In the genomic region with DNA sequence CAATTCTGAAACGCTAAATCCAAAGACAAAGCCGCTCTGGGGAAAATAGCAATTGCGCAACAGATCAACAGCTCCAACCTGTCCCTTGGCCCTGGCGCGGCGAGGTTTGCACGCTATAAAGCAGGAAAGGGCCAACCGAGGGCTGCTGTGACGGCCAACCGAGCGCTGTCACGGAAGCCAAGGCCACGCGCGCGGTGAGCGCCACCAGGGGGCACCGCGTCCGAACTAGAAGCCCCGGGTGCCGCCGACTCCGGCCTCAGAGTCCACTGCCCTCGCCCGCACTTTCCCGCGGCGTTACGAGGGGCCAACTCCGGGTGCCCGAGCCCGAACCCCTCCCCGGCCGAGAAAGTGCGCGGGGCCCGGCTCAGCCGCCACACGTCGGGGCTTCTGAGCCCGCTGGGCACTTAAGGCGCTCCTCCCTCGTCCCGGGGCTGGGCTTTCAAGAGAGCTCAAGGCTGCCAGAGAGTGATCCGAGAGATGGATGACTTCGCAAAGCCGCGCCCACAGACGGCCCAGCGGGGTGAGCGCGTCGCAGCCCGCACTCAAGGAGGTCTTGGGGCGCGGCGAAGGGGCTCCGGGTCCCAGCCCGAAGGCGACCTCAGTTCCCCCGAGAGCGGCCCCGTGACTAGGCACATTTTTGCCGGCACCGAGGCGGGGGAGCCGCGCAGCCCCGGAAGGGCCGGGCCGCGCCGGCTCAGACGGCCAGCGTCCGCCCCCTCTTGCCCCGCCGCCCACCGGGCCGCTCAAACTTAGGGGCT, we compare ENCODE assay signal across 8 cellular contexts. TPM values are rescaled to one million over a fixed set of nuclear protein-coding genes. Genes with fewer than 3 reads are reported as not detected.
DNase-seq lines count a peak whose midpoint lies in the region; ATAC-seq and TF ChIP-seq lines count a peak whose summit lies in the region.

No MANE protein-coding gene starts in this region.

- peaks cover 3% of the 10 kb centered on the region for H3K36me3 ChIP-seq in CD4-positive, CD25-positive, alpha-beta regulatory T cell (ENCODE audit: control insufficient read depth, insufficient read depth, low read length)
- H3K36me3 ChIP-seq in liver (ENCODE audit: control insufficient read depth in 4 of 4, insufficient read depth in 3 of 4, low read depth in 1 of 4, low read length in 3 of 4), result no peaks in the 10 kb centered on the region

- H3K4me3 Mint-ChIP-seq in CD4-positive, CD25-positive, alpha-beta regulatory T cell, result peak overlapping the region; percentile 91 to 96 (median 93)
- peak overlapping the region; percentile 88 for H3K4me3 Mint-ChIP-seq in dendritic cell treated with granulocyte-macrophage colony-stimulating factor and Interleukin-4, amounts not matched to agents 40 ng/mL and 50 ng/mL, for 4 days

- peak; percentile 68 to 71 for ATAC-seq in CD4-positive, CD25-positive, alpha-beta regulatory T cell (ENCODE audit: low read depth in 2 of 2)
- ATAC-seq in GM19372 (IDR thresholded peaks at IDR 0.05; ENCODE audit: low read depth, unreplicated experiment) (peak; percentile 43), HG03521 (IDR thresholded peaks at IDR 0.05; ENCODE audit: unreplicated experiment) (peak; percentile 46)

- peak overlapping the region; percentile 95 to 98 for H3K9ac ChIP-seq in liver (ENCODE audit: low read depth in 1 of 2, low read length in 2 of 2)

- H3K36me3 Mint-ChIP-seq in CD4-positive, CD25-positive, alpha-beta regulatory T cell, result peaks cover 10% of the 10 kb centered on the region
- peaks cover 41% of the 10 kb centered on the region for H3K36me3 Mint-ChIP-seq in dendritic cell treated with granulocyte-macrophage colony-stimulating factor and Interleukin-4, amounts not matched to agents 40 ng/mL and 50 ng/mL, for 4 days (ENCODE audit: low read depth)

- H3K27ac ChIP-seq in CD4-positive, CD25-positive, alpha-beta regulatory T cell (ENCODE audit: insufficient read depth, low read length, poor library complexity, severe bottlenecking), result peak overlapping the region; percentile 99
- H3K27ac ChIP-seq in liver (ENCODE audit: low read depth in 1 of 2, low read length in 2 of 2), result peak overlapping the region; percentile 99 to 100

- no peaks in the 10 kb centered on the region for H3K27me3 ChIP-seq in CD4-positive, CD25-positive, alpha-beta regulatory T cell (ENCODE audit: control insufficient read depth, insufficient read depth, low read length)
- no peaks in the 10 kb centered on the region for H3K27me3 ChIP-seq in liver (ENCODE audit: control insufficient read depth in 4 of 4, insufficient read depth in 4 of 4, low read length in 3 of 4)

- intact Hi-C loops in dendritic cell treated with granulocyte-macrophage colony-stimulating factor and Interleukin-4, amounts not matched to agents 40 ng/mL and 50 ng/mL, for 4 days (cut with micrococcal nuclease), result loop anchor here (1.0 to 10.0 kb wide), 8 partner anchors 17 to 291 kb away; partner anchors contain the start of gene HNRNPA3

- peak; percentile 90 for TF ChIP-seq CTCF in liver (IDR thresholded peaks at IDR 0.05; ENCODE audit: low read depth, low read length, missing input control)

- no peaks in the 10 kb centered on the region for H3K27me3 Mint-ChIP-seq in CD4-positive, CD25-positive, alpha-beta regulatory T cell
- H3K27me3 Mint-ChIP-seq in dendritic cell treated with granulocyte-macrophage colony-stimulating factor and Interleukin-4, amounts not matched to agents 40 ng/mL and 50 ng/mL, for 4 days, result no peaks in the 10 kb centered on the region

- H3K9me3 Mint-ChIP-seq in CD4-positive, CD25-positive, alpha-beta regulatory T cell, result no peaks in the 10 kb centered on the region
- H3K9me3 Mint-ChIP-seq in dendritic cell treated with granulocyte-macrophage colony-stimulating factor and Interleukin-4, amounts not matched to agents 40 ng/mL and 50 ng/mL, for 4 days, result no peaks in the 10 kb centered on the region

- peak; percentile 92 to 96 (median 95) for DNase-seq in CD4-positive, CD25-positive, alpha-beta regulatory T cell
- peak; percentile 96 for DNase-seq in NCI-H69 (lab: John Stamatoyannopoulos, UW)
- DNase-seq in activated CD4-positive, alpha-beta T cell treated with anti-CD3 and anti-CD28 coated beads, Interleukin-2, amount 50 U/mL, for 24 hours (ENCODE audit: low read depth in 1 of 2, low spot score in 1 of 2), result peak; percentile 88 to 89
- peak; percentile 95 for DNase-seq in stimulated activated CD4-positive, alpha-beta T cell treated with anti-CD3 and anti-CD28 coated beads, Interleukin-4, amount 100 ng/mL, for 1 hour

- peak overlapping the region; percentile 99 for H3K4me3 ChIP-seq in CD4-positive, CD25-positive, alpha-beta regulatory T cell (ENCODE audit: low read depth, low read length)
- peak overlapping the region; percentile 68 to 90 (median 89) for H3K4me3 ChIP-seq in liver (ENCODE audit: low read depth in 1 of 3, low read length in 3 of 3)

- peak overlapping the region; percentile 87 to 96 (median 94) for H3K27ac Mint-ChIP-seq in CD4-positive, CD25-positive, alpha-beta regulatory T cell
- H3K27ac Mint-ChIP-seq in dendritic cell treated with granulocyte-macrophage colony-stimulating factor and Interleukin-4, amounts not matched to agents 40 ng/mL and 50 ng/mL, for 4 days, result peak overlapping the region; percentile 100

- H3K4me1 ChIP-seq in CD4-positive, CD25-positive, alpha-beta regulatory T cell (ENCODE audit: control insufficient read depth, insufficient read depth, low read length, poor library complexity, severe bottlenecking), result peaks cover 56% of the 10 kb centered on the region
- peaks cover 14 to 48% (median 22%) of the 10 kb centered on the region in 4 donors for H3K4me1 ChIP-seq in liver (ENCODE audit: control insufficient read depth in 4 of 4, insufficient read depth in 4 of 4, low read length in 3 of 4)

- TF ChIP-seq RAD21 in liver (IDR thresholded peaks at IDR 0.05), result peak; percentile 84 to 88

- under 1% methylated on average over 81 of the region's 81 CpGs for WGBS in liver

- H3K9me3 ChIP-seq in CD4-positive, CD25-positive, alpha-beta regulatory T cell (ENCODE audit: control insufficient read depth in 2 of 2, low read length in 2 of 2), result no peaks in the 10 kb centered on the region
- H3K9me3 ChIP-seq in liver (ENCODE audit: control insufficient read depth in 4 of 4, low read length in 3 of 4), result no peaks in the 10 kb centered on the region

- peaks cover 39 to 71% (median 51%) of the 10 kb centered on the region in 4 donors for H3K4me1 Mint-ChIP-seq in CD4-positive, CD25-positive, alpha-beta regulatory T cell
- peaks cover 19% of the 10 kb centered on the region for H3K4me1 Mint-ChIP-seq in dendritic cell treated with granulocyte-macrophage colony-stimulating factor and Interleukin-4, amounts not matched to agents 40 ng/mL and 50 ng/mL, for 4 days (ENCODE audit: low read depth)

TF ChIP-seq in liver, 16 proteins besides CTCF, POLR2A, EP300 and RAD21 (continues in another document):
- TF ChIP-seq YY1 (IDR thresholded peaks at IDR 0.05), result peak; percentile 91
- peak in 1 of 2 donors; percentile 88 for TF ChIP-seq EGR1 (IDR thresholded peaks at IDR 0.05; ENCODE audit: low read depth in 2 of 2)
- peak; percentile 90 to 91 for TF ChIP-seq RXRA (IDR thresholded peaks at IDR 0.05)
- TF ChIP-seq JUND (IDR thresholded peaks at IDR 0.05), result peak in 1 of 2 donors; percentile 59
- peak; percentile 72 for TF ChIP-seq FOXA1 (IDR thresholded peaks at IDR 0.05)
- peak; percentile 90 for TF ChIP-seq NR2F2 (IDR thresholded peaks at IDR 0.05)
- peak; percentile 76 for TF ChIP-seq FOXA2 (IDR thresholded peaks at IDR 0.05)
- TF ChIP-seq ZBTB33 (IDR thresholded peaks at IDR 0.05), result peak; percentile 54
- peak; percentile 90 for TF ChIP-seq SP1 (IDR thresholded peaks at IDR 0.05)
- TF ChIP-seq HNF4G (IDR thresholded peaks at IDR 0.05), result peak; percentile 78
- TF ChIP-seq HNF4A (conservative IDR thresholded peaks at IDR 0.05), result peak; percentile 90 to 94
- peak; percentile 37 for TF ChIP-seq ATF3 (IDR thresholded peaks at IDR 0.05)
- TF ChIP-seq GABPA (IDR thresholded peaks at IDR 0.05 in 1 of 2, conservative IDR thresholded peaks at IDR 0.05 in 1 of 2), result peak in 1 of 2 donors; percentile 71
- peak; percentile 91 for TF ChIP-seq MAX (IDR thresholded peaks at IDR 0.05)

RNA-seq across cellular contexts. Expression of gene NFE2L2, which starts 0.9 kb away (rescaled TPM):
- total RNA-seq in CD4-positive, CD25-positive, alpha-beta regulatory T cell, result 121 TPM
- polyA plus RNA-seq in CD4-positive, CD25-positive, alpha-beta regulatory T cell, result 10 to 100 TPM; 44.5 to 64.7 (median 55.5) TPM
- 10 to 100 TPM; 22.5 to 31.0 TPM for total RNA-seq in liver
- 10 to 100 TPM; 26.8 to 27.4 TPM for polyA plus RNA-seq in liver

RNA-seq across cellular contexts. Expression of gene HNRNPA3, which starts 51.0 kb away (rescaled TPM):
- 231 TPM for total RNA-seq in CD4-positive, CD25-positive, alpha-beta regulatory T cell
- polyA plus RNA-seq in CD4-positive, CD25-positive, alpha-beta regulatory T cell, result 10 to 100 TPM; 38.8 to 62.8 (median 56.2) TPM
- 10 to 100 TPM; 41.5 to 61.9 TPM for total RNA-seq in liver
- polyA plus RNA-seq in liver, result 10 to 100 TPM; 22.9 to 72.5 TPM

Comparison
In these comparisons a context has a peak if more than half of its experiments do, and no peak if none do; other contexts are left out.
1. Peak in every context shown above with its lines: DNase-seq, ATAC-seq, H3K4me3 ChIP-seq and H3K27ac ChIP-seq.